Comparison of ENCODE assay signal across 8 cellular contexts in the genomic region with DNA sequence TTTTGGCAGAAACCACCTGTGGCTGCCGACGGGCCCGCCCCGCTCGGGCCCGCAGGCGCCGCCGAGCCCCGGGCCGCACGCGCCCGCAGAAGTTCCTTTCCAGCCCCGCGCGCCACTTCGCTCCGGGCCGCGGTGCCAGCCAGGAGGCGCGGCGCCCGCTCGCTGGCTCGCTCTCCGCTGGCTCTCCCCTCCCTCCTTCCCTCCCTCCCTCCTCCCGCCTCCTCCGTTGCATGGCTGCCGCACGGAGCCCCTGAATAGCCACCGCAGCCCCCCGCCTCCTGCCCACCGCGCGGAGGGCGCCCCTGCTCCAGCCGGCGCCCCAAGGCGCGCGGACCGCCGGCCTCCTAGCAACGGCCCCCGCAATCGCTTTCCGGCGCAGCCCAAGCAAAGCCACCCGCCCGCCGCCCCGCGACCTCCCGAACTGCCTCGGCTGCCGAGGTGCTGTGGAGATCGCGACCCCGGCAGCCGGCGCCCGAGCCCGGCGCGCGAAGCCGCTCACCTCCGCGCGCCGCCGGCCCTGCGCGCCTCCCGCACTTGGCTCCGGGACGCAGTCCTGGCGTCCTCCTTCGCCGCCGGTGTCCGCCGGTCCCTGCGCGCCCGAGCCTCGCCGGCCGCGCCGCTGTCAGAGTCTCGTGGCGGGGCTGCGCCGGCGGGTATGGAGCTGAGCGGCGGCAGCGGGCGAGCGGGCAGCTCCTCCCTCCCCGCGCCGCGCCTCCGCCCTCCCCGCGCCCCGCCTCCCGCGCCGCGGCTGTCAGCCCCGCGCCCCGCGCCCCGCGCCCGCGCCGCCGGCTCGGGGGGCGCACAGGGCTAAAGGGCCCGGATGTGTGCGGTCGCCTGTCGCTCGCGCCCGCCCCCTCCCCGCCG. TPM values are rescaled to one million over a fixed set of nuclear protein-coding genes. Genes with fewer than 3 reads are reported as not detected.
DNase-seq lines count a peak whose midpoint lies in the region; ATAC-seq and TF ChIP-seq lines count a peak whose summit lies in the region.

A gene (minus strand): TSS at position 657 of the 864 bp plus-strand sequence.

- no peak for TF ChIP-seq CTCF in GM23338 (conservative IDR thresholded peaks at IDR 0.05; ENCODE audit: low read depth in 2 of 2)

- H3K9me3 ChIP-seq in CD4-positive, alpha-beta memory T cell (ENCODE audit: control insufficient read depth in 1 of 2, low read length in 2 of 2) = no peaks in the 10 kb centered on the region
- no peaks in the 10 kb centered on the region for H3K9me3 ChIP-seq in NT2/D1 (ENCODE audit: insufficient read depth, low read length)

- no peaks in the 10 kb centered on the region for H3K36me3 ChIP-seq in CD4-positive, alpha-beta memory T cell (ENCODE audit: insufficient read depth, low read length)
- no peaks in the 10 kb centered on the region for H3K36me3 ChIP-seq in GM23338 (ENCODE audit: insufficient read depth)
- H3K36me3 ChIP-seq in NT2/D1 (ENCODE audit: insufficient read depth, insufficient read length, low read length) = no peaks in the 10 kb centered on the region

- peak within 1 kb of the TSS; percentile 93 for H3K4me2 ChIP-seq in GM23338

- H3K4me3 ChIP-seq in CD4-positive, alpha-beta memory T cell (ENCODE audit: low read length in 2 of 2) = peak within 1 kb of the TSS; percentile 36 to 53
- H3K4me3 ChIP-seq in GM23338 = peak within 1 kb of the TSS; percentile 84
- peak within 1 kb of the TSS; percentile 57 for H3K4me3 ChIP-seq in NT2/D1 (ENCODE audit: insufficient read length, low read depth)

- no peaks in the 10 kb centered on the region for H3K36me3 Mint-ChIP-seq in CD4-positive, alpha-beta memory T cell
- no peaks in the 10 kb centered on the region; the same call in 2 of the 3 replicates for H3K36me3 Mint-ChIP-seq in GM23338 (ENCODE audit: low read depth)
- no peaks in the 10 kb centered on the region for H3K36me3 Mint-ChIP-seq in stimulated activated effector memory CD8-positive, alpha-beta T cell treated with anti-CD3 and anti-CD28 coated beads, Interleukin-12 subunit alpha, Interleukin-12 subunit beta, amount 100 ng/mL, for 72 hours

- CTCF ChIA-PET in CD4-positive, alpha-beta memory T cell (lab: Charles Lee; ENCODE audit: partially characterized antibody) = no interaction called here

- 0 out of 2 replicates have a peak, but pooled peaks cover 4% of the 10 kb centered on the region for H4K20me1 ChIP-seq in GM23338 (replicated peaks; ENCODE audit: insufficient read depth)

- H3K27ac ChIP-seq in CD4-positive, alpha-beta memory T cell (ENCODE audit: low read depth, low read length) = no peak within 1 kb of the TSS
- H3K27ac ChIP-seq in GM23338 (ENCODE audit: low read depth) (no peak within 1 kb of the TSS), caudate nucleus (ENCODE audit: low read depth, low read length) (peak within 1 kb of the TSS; percentile 44), layer of hippocampus (ENCODE audit: low read depth, low read length) (peak within 1 kb of the TSS; percentile 31)

- H3K4me1 ChIP-seq in CD4-positive, alpha-beta memory T cell (ENCODE audit: insufficient read depth, low read length) = peaks cover 14% of the 10 kb centered on the region
- H3K4me1 ChIP-seq in GM23338 (ENCODE audit: insufficient read depth) (peaks cover 21% of the 10 kb centered on the region), NT2/D1 (ENCODE audit: insufficient read depth, insufficient read length) (peaks cover 9% of the 10 kb centered on the region)

- peak within 1 kb of the TSS; percentile 81 for H3K9ac ChIP-seq in NT2/D1 (ENCODE audit: insufficient read length, low read depth)

- peaks cover 0 to 7% (median 0%) of the 10 kb centered on the region in 8 donors for H3K9me3 Mint-ChIP-seq in CD4-positive, alpha-beta memory T cell
- H3K9me3 Mint-ChIP-seq in GM23338 = no peaks in the 10 kb centered on the region
- H3K9me3 Mint-ChIP-seq in stimulated activated effector memory CD8-positive, alpha-beta T cell treated with anti-CD3 and anti-CD28 coated beads, Interleukin-12 subunit alpha, Interleukin-12 subunit beta, amount 100 ng/mL, for 72 hours = no peaks in the 10 kb centered on the region

- intact Hi-C loops in CD4-positive, alpha-beta memory T cell (cut with micrococcal nuclease) = no loop called here

- H3K9me2 ChIP-seq in GM23338 (ENCODE audit: insufficient read depth) = no peaks in the 10 kb centered on the region

- H3F3A ChIP-seq in GM23338 (replicated peaks; ENCODE audit: low read depth) = no peaks in the 10 kb centered on the region

- peaks cover 8 to 21% (median 12%) of the 10 kb centered on the region in 4 donors for H3K4me1 Mint-ChIP-seq in CD4-positive, alpha-beta memory T cell
- H3K4me1 Mint-ChIP-seq in GM23338 = peaks cover 31% of the 10 kb centered on the region
- peaks cover 15% of the 10 kb centered on the region for H3K4me1 Mint-ChIP-seq in stimulated activated effector memory CD8-positive, alpha-beta T cell treated with anti-CD3 and anti-CD28 coated beads, Interleukin-12 subunit alpha, Interleukin-12 subunit beta, amount 100 ng/mL, for 72 hours

- peak in 3 of 5 donors; percentile 6 to 30 (median 13) for DNase-seq in CD4-positive, alpha-beta memory T cell
- DNase-seq in GM23338 (ENCODE audit: low spot score) (peak; percentile 65), NT2/D1 (ENCODE audit: low read depth, low spot score) (no peak), caudate nucleus (lab: John Stamatoyannopoulos, UW) (peak in 17 of 61 donors; percentile 9 to 67 (median 45))
- DNase-seq in stimulated activated effector memory CD8-positive, alpha-beta T cell treated with anti-CD3 and anti-CD28 coated beads, Interleukin-12 subunit alpha, Interleukin-12 subunit beta, amount 100 ng/mL, for 72 hours (ENCODE audit: low spot score in 2 of 2) = peak; percentile 5 to 54

- POLR2A ChIA-PET in CD4-positive, alpha-beta memory T cell (lab: Charles Lee; ENCODE audit: partially characterized antibody) = no interaction called here

- H3K27ac Mint-ChIP-seq in CD4-positive, alpha-beta memory T cell = no peak within 1 kb of the TSS
- H3K27ac Mint-ChIP-seq in GM23338 = no peak within 1 kb of the TSS
- no peak within 1 kb of the TSS for H3K27ac Mint-ChIP-seq in stimulated activated effector memory CD8-positive, alpha-beta T cell treated with anti-CD3 and anti-CD28 coated beads, Interleukin-12 subunit alpha, Interleukin-12 subunit beta, amount 100 ng/mL, for 72 hours

- H3K27me3 ChIP-seq in CD4-positive, alpha-beta memory T cell (ENCODE audit: insufficient read depth, low read length) = peaks cover 41% of the 10 kb centered on the region
- H3K27me3 ChIP-seq in GM23338 (ENCODE audit: insufficient read depth) = peaks cover 76% of the 10 kb centered on the region
- peaks cover 52% of the 10 kb centered on the region for H3K27me3 ChIP-seq in NT2/D1 (ENCODE audit: insufficient read depth, insufficient read length)
- no peaks in the 10 kb centered on the region for H3K27me3 ChIP-seq in layer of hippocampus (ENCODE audit: control insufficient read depth, insufficient read depth, low read length)

- ATAC-seq in GM23338 (peak; percentile 7), HG03139 (IDR thresholded peaks at IDR 0.05; ENCODE audit: unreplicated experiment) (no peak), HG02623 (IDR thresholded peaks at IDR 0.05; ENCODE audit: unreplicated experiment) (no peak)
- peak; percentile 50 for ATAC-seq in stimulated activated effector memory CD8-positive, alpha-beta T cell treated with anti-CD3 and anti-CD28 coated beads, Interleukin-12 subunit alpha, Interleukin-12 subunit beta, amount 100 ng/mL, for 72 hours

- H2AFZ ChIP-seq in GM23338 = peak within 1 kb of the TSS; percentile 98

- H3K79me2 ChIP-seq in GM23338 (replicated peaks; ENCODE audit: insufficient read depth) = no peaks in the 10 kb centered on the region

- peak within 1 kb of the TSS; percentile 73 to 85 (median 80) for H3K4me3 Mint-ChIP-seq in CD4-positive, alpha-beta memory T cell
- peak within 1 kb of the TSS; percentile 80 for H3K4me3 Mint-ChIP-seq in GM23338
- H3K4me3 Mint-ChIP-seq in stimulated activated effector memory CD8-positive, alpha-beta T cell treated with anti-CD3 and anti-CD28 coated beads, Interleukin-12 subunit alpha, Interleukin-12 subunit beta, amount 100 ng/mL, for 72 hours = peak within 1 kb of the TSS; percentile 58

- peaks cover 49 to 55% of the 10 kb centered on the region in 2 donors for H3K27me3 Mint-ChIP-seq in CD4-positive, alpha-beta memory T cell
- H3K27me3 Mint-ChIP-seq in GM23338 (ENCODE audit: insufficient read depth, low read depth, poor library complexity) = peaks cover 56% of the 10 kb centered on the region

TF ChIP-seq in GM23338, 12 proteins besides CTCF, POLR2A, EP300 and RAD21 (continues in another document):
- TF ChIP-seq ZNF331 (CRISPR knock-in tag; IDR thresholded peaks at IDR 0.05; ENCODE audit: low read depth) (no peak), JUNB (IDR thresholded peaks at IDR 0.05; ENCODE audit: unreplicated experiment) (no peak), ZNF114 (CRISPR knock-in tag; IDR thresholded peaks at IDR 0.05) (no peak), NANOG (IDR thresholded peaks at IDR 0.05; ENCODE audit: borderline replicate concordance) (no peak)

RNA-seq across cellular contexts. Expression of the gene that starts here (rescaled TPM):
- total RNA-seq in CD4-positive, alpha-beta memory T cell = not detected
- under 1 TPM in 1 of 2 donors, not detected in 1; 0.23 TPM for polyA plus RNA-seq in CD4-positive, alpha-beta memory T cell
- total RNA-seq in GM23338 (2014; rRNA removed; shearing (Covaris generic)) = 0.14 and 0.47 TPM in 2 replicates
- 0.03 TPM in 1 of 2 replicates, not detected in the other for polyA plus RNA-seq in GM23338 (2016; fragmentation: Nextera tagmentation; extraction: Ambion mirVana)

Comparison
In these comparisons a context has a peak if more than half of its experiments do, and no peak if none do; other contexts are left out.
1. Peak in DNase-seq and H3K4me3 ChIP-seq in CD4-positive, alpha-beta memory T cell; RNA of the gene not detected or under 1 TPM.
2. Peak in DNase-seq, ATAC-seq, H3K4me3 ChIP-seq and H3K4me2 ChIP-seq in GM23338; RNA of the gene not detected or under 1 TPM.
3. H3K27ac ChIP-seq: peak in caudate nucleus (single experiment) and layer of hippocampus (single experiment); none in CD4-positive, alpha-beta memory T cell (single experiment) and GM23338 (single experiment).
4. Peak in every context shown above with its lines, with median percentiles within 50 percentile points of each other: H3K4me3 ChIP-seq and H3K4me3 Mint-ChIP-seq.